13 cellular contexts compared by ENCODE assay signal in the genomic region with DNA sequence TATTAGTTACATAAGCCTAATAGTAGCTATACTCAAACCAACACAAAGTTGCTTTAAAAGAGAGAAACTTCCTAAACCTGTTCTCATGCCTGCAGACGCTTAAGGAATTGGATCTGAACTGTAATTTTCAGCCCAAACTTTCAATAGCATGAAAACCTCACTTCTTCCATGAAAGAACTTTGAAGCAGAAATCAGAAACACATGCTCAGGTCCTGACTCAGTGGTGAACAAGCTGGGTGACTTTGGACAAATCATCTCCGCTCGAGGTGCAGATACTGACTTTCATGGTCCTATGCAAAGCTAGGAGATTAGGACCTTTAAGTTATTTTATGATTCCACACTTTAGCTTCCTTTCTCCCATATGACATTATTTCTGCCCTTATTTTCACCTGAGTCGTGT. TPM values are rescaled to one million over a fixed set of nuclear protein-coding genes. Genes with fewer than 3 reads are reported as not detected.
A peak's percentile ranks its signal among the peaks of the same experiment; 100 is the strongest.
DNase-seq lines count a peak whose midpoint lies in the region; ATAC-seq and TF ChIP-seq lines count a peak whose summit lies in the region.
"Had no signal": no experiment of that assay in that cellular context is flagged by ENCODE, and none has a peak within 500 bp of the region (broad histone marks: within the 10 kb centered on the region; RNA-seq: fewer than 3 reads in every experiment).

No MANE protein-coding gene starts in this region.

- TF ChIP-seq CTCF in NB4 (IDR thresholded peaks at IDR 0.05; ENCODE audit: low read depth, low read length): no peak
- no peak for TF ChIP-seq CTCF in astrocyte of the spinal cord (IDR thresholded peaks at IDR 0.05; ENCODE audit: low read depth, low read length)

- H3K36me3 ChIP-seq in trophoblast cell (ENCODE audit: control insufficient read depth in 1 of 2, insufficient read depth in 2 of 2, low read length in 2 of 2): no peaks in the 10 kb centered on the region
- H3K36me3 ChIP-seq: HAP-1 had no signal

- H3K18ac ChIP-seq in trophoblast cell (ENCODE audit: low read length): no peak overlapping the region

- no peaks in the 10 kb centered on the region for H3K27me3 Mint-ChIP-seq in activated T-cell treated with anti-CD3 and anti-CD28 coated beads, Interleukin-2, amount 50 U/mL, for 4 hours (ENCODE audit: low read depth)

- no peak overlapping the region for H3K27ac ChIP-seq in trophoblast cell (ENCODE audit: low read depth, low read length)

- H3K27me3 ChIP-seq in trophoblast cell (ENCODE audit: insufficient read depth, low read length): no peaks in the 10 kb centered on the region

- H3K4me3 ChIP-seq in NB4 (ENCODE audit: low read depth, low read length) (peak overlapping the region; percentile 63), astrocyte of the spinal cord (ENCODE audit: low read depth, low read length) (no peak overlapping the region), trophoblast cell (ENCODE audit: low read depth, low read length) (no peak overlapping the region)
- H3K4me3 ChIP-seq: HAP-1 had no signal

- H2BK12ac ChIP-seq in trophoblast cell (ENCODE audit: low read length): no peak overlapping the region

- no peaks in the 10 kb centered on the region for H3K9me3 ChIP-seq in trophoblast cell (ENCODE audit: insufficient read depth, low read depth, low read length)
- H3K9me3 ChIP-seq: HAP-1 had no signal

- WGBS in trophoblast cell (ENCODE audit: extremely low coverage, insufficient coverage, insufficient read length): no CpG with 5 or more reads among the region's 4 CpGs

- no peak for DNase-seq in activated T-cell treated with anti-CD3 and anti-CD28 coated beads, Interleukin-2, amount 50 U/mL, for 4 hours
- no peak for DNase-seq in activated T-cell treated with anti-CD3 and anti-CD28 coated beads, Interleukin-2, amount 50 U/mL, for 48 hours
- DNase-seq in NB4 (ENCODE audit: low read depth): peak; percentile 16
- DNase-seq in astrocyte of the spinal cord (ENCODE audit: low read depth, low spot score): peak; percentile 27
- no peak for DNase-seq in stimulated activated effector memory CD8-positive, alpha-beta T cell treated with anti-CD3 and anti-CD28 coated beads, Interleukin-12 subunit alpha, Interleukin-12 subunit beta, amount 100 ng/mL, for 72 hours (ENCODE audit: low spot score in 2 of 2)
- DNase-seq in trophoblast cell: no peak
- DNase-seq: SHP77 treated with DMSO at 0.1 percent for 48 hours had no signal

- H3K79me2 ChIP-seq in trophoblast cell (ENCODE audit: control insufficient read depth, insufficient read depth, low read length, poor library complexity): no peaks in the 10 kb centered on the region

- H3K4me2 ChIP-seq in trophoblast cell (ENCODE audit: low read length): no peak overlapping the region

- no peak overlapping the region for H3K4ac ChIP-seq in trophoblast cell (ENCODE audit: low read depth, low read length)

- H3K9ac ChIP-seq in trophoblast cell (ENCODE audit: low read length): no peak overlapping the region

- no peaks in the 10 kb centered on the region for H3K4me1 ChIP-seq in trophoblast cell (ENCODE audit: control insufficient read depth in 1 of 2, insufficient read depth in 2 of 2, low read length in 2 of 2)

- H3K9me3 Mint-ChIP-seq in activated T-cell treated with anti-CD3 and anti-CD28 coated beads, Interleukin-2, amount 50 U/mL, for 4 hours: no peaks in the 10 kb centered on the region
- H3K9me3 Mint-ChIP-seq in stimulated activated effector memory CD8-positive, alpha-beta T cell treated with anti-CD3 and anti-CD28 coated beads, Interleukin-12 subunit alpha, Interleukin-12 subunit beta, amount 100 ng/mL, for 72 hours: no peaks in the 10 kb centered on the region
- H3K9me3 Mint-ChIP-seq: brain had no signal

- no peak overlapping the region for H2AK5ac ChIP-seq in trophoblast cell (ENCODE audit: low read length)

- H4K8ac ChIP-seq in trophoblast cell (ENCODE audit: low read depth, low read length): no peak overlapping the region

- peaks cover 50% of the 10 kb centered on the region for H3K4me1 Mint-ChIP-seq in activated T-cell treated with anti-CD3 and anti-CD28 coated beads, Interleukin-2, amount 50 U/mL, for 4 hours (ENCODE audit: low read depth)
- H3K4me1 Mint-ChIP-seq in stimulated activated effector memory CD8-positive, alpha-beta T cell treated with anti-CD3 and anti-CD28 coated beads, Interleukin-12 subunit alpha, Interleukin-12 subunit beta, amount 100 ng/mL, for 72 hours: peaks cover 37% of the 10 kb centered on the region

- H4K12ac ChIP-seq in trophoblast cell (ENCODE audit: low read depth, low read length): no peak overlapping the region

- peak overlapping the region; percentile 98 for H3K27ac Mint-ChIP-seq in stimulated activated effector memory CD8-positive, alpha-beta T cell treated with anti-CD3 and anti-CD28 coated beads, Interleukin-12 subunit alpha, Interleukin-12 subunit beta, amount 100 ng/mL, for 72 hours

- H3K79me1 ChIP-seq in trophoblast cell (ENCODE audit: low read length): no peaks in the 10 kb centered on the region

- no peaks in the 10 kb centered on the region for H3K36me3 Mint-ChIP-seq in activated T-cell treated with anti-CD3 and anti-CD28 coated beads, Interleukin-2, amount 50 U/mL, for 4 hours (ENCODE audit: insufficient read depth)
- no peaks in the 10 kb centered on the region for H3K36me3 Mint-ChIP-seq in stimulated activated effector memory CD8-positive, alpha-beta T cell treated with anti-CD3 and anti-CD28 coated beads, Interleukin-12 subunit alpha, Interleukin-12 subunit beta, amount 100 ng/mL, for 72 hours
- H3K36me3 Mint-ChIP-seq: brain had no signal

- no peak for ATAC-seq in activated T-cell treated with anti-CD3 and anti-CD28 coated beads, Interleukin-2, amount 50 U/mL, for 4 hours
- no peak for ATAC-seq in stimulated activated effector memory CD8-positive, alpha-beta T cell treated with anti-CD3 and anti-CD28 coated beads, Interleukin-12 subunit alpha, Interleukin-12 subunit beta, amount 100 ng/mL, for 72 hours
- ATAC-seq in GM19035 (IDR thresholded peaks at IDR 0.05; ENCODE audit: unreplicated experiment) (no peak), HG02885 (IDR thresholded peaks at IDR 0.05; ENCODE audit: poor library complexity, unreplicated experiment) (no peak)

- H3K14ac ChIP-seq in trophoblast cell (ENCODE audit: low read length): no peak overlapping the region

- peak overlapping the region; percentile 76 for H3K4me3 Mint-ChIP-seq in activated T-cell treated with anti-CD3 and anti-CD28 coated beads, Interleukin-2, amount 50 U/mL, for 4 hours
- peak overlapping the region; percentile 68 for H3K4me3 Mint-ChIP-seq in stimulated activated effector memory CD8-positive, alpha-beta T cell treated with anti-CD3 and anti-CD28 coated beads, Interleukin-12 subunit alpha, Interleukin-12 subunit beta, amount 100 ng/mL, for 72 hours
- H3K4me3 Mint-ChIP-seq: neural crest cell had no signal

- in situ Hi-C loops in astrocyte of the spinal cord (cut with HindIII; ENCODE audit: low sequenced_read_pairs): no loop called here

- no peak overlapping the region for H2BK5ac ChIP-seq in trophoblast cell (ENCODE audit: low read depth, low read length, poor library complexity)

- no peak overlapping the region for H4K91ac ChIP-seq in trophoblast cell (ENCODE audit: low read depth, low read length)

- H2BK120ac ChIP-seq in trophoblast cell (ENCODE audit: insufficient read depth, low read length, poor library complexity): no peak overlapping the region

- H2AFZ ChIP-seq in trophoblast cell (ENCODE audit: insufficient read depth, low read length, poor library complexity): no peak overlapping the region

- no peak overlapping the region for H3K23ac ChIP-seq in trophoblast cell (ENCODE audit: low read length)

- TF ChIP-seq POLR2A in NB4 (IDR thresholded peaks at IDR 0.05; ENCODE audit: extremely low read depth, insufficient read length): no peak

RNA-seq across cellular contexts. Expression of gene NOX3, which starts 36.5 kb away (rescaled TPM):
- total RNA-seq in activated T-cell treated with anti-CD3 and anti-CD28 coated beads, Interleukin-2, amount 50 U/mL, for 4 hours: not detected
- polyA plus RNA-seq in trophoblast cell (2013): not detected in 2 replicates
- total RNA-seq: neural crest cell had no signal
- polyA plus RNA-seq: esophagus had no signal

Comparison
In these comparisons a context has a peak if more than half of its experiments do, and no peak if none do; other contexts are left out.
1. DNase-seq: peak in NB4 (single experiment) and astrocyte of the spinal cord (single experiment); none in activated T-cell treated with anti-CD3 and anti-CD28 coated beads, Interleukin-2, amount 50 U/mL, for 4 hours (single experiment), activated T-cell treated with anti-CD3 and anti-CD28 coated beads, Interleukin-2, amount 50 U/mL, for 48 hours (0 of 2), stimulated activated effector memory CD8-positive, alpha-beta T cell treated with anti-CD3 and anti-CD28 coated beads, Interleukin-12 subunit alpha, Interleukin-12 subunit beta, amount 100 ng/mL, for 72 hours (0 of 2) and trophoblast cell (0 of 2).